Comparison of ENCODE assay signal across 21 cellular contexts in genomic region chr7:112134039-112134438, GRCh38.
"Had no signal": no experiment of that assay in that cellular context is flagged by ENCODE, and none has a peak within 500 bp of the region (broad histone marks: within the 10 kb centered on the region; RNA-seq: fewer than 3 reads in every experiment).

No MANE protein-coding gene starts in this region.

- FAIRE-seq: colon, endometrium, frontal cortex had no signal

- H3K9me3 Mint-ChIP-seq: activated CD4-positive, alpha-beta T cell treated with anti-CD3 and anti-CD28 coated beads, Interleukin-2, amount 10 ng/mL, durations not matched to agents 7 days and 5 days; activated naive CD4-positive, alpha-beta T cell treated with anti-CD3 and anti-CD28 coated beads, Interleukin-2, amount 10 ng/mL, durations not matched to agents 7 days and 5 days; activated naive CD8-positive, alpha-beta T cell treated with anti-CD3 and anti-CD28 coated beads, Interleukin-2, amount 50 U/mL, for 24 hours; activated T-cell treated with anti-CD3 and anti-CD28 coated beads, Interleukin-2, amount 50 U/mL, for 4 hours; naive B cell; neural crest cell; stimulated activated naive CD8-positive, alpha-beta T cell treated with anti-CD3 and anti-CD28 coated beads, Interleukin-15, amount 100 ng/mL, for 72 hours; type B pancreatic cell had no signal

- DNase-seq: activated CD4-positive, alpha-beta T cell treated with anti-CD3 and anti-CD28 coated beads, Interleukin-2, amount 10 ng/mL, durations not matched to agents 7 days and 5 days; activated CD8-positive, alpha-beta memory T cell treated with anti-CD3 and anti-CD28 coated beads, Interleukin-2, amount 50 U/mL, for 4 hours; activated effector memory CD4-positive, alpha-beta T cell treated with Interleukin-2 at 50 U/mL for 16 hours; activated naive CD4-positive, alpha-beta T cell treated with anti-CD3 and anti-CD28 coated beads, Interleukin-2, amount 10 ng/mL, durations not matched to agents 7 days and 5 days; activated naive CD8-positive, alpha-beta T cell treated with anti-CD3 and anti-CD28 coated beads, Interleukin-2, amount 50 U/mL, for 24 hours; activated T-cell treated with anti-CD3 and anti-CD28 coated beads, Interleukin-2, amount 50 U/mL, for 4 hours; caudate nucleus; erythroblast; naive B cell; stimulated activated naive CD8-positive, alpha-beta T cell treated with anti-CD3 and anti-CD28 coated beads, Interleukin-15, amount 100 ng/mL, for 72 hours; T-helper 1 cell; T1000 had no signal

- H3K27ac Mint-ChIP-seq: activated CD4-positive, alpha-beta T cell treated with anti-CD3 and anti-CD28 coated beads, Interleukin-2, amount 10 ng/mL, durations not matched to agents 7 days and 5 days; activated naive CD4-positive, alpha-beta T cell treated with anti-CD3 and anti-CD28 coated beads, Interleukin-2, amount 10 ng/mL, durations not matched to agents 7 days and 5 days; activated naive CD8-positive, alpha-beta T cell treated with anti-CD3 and anti-CD28 coated beads, Interleukin-2, amount 50 U/mL, for 24 hours; brain; naive B cell; progenitor cell of endocrine pancreas; stimulated activated naive CD8-positive, alpha-beta T cell treated with anti-CD3 and anti-CD28 coated beads, Interleukin-15, amount 100 ng/mL, for 72 hours; type B pancreatic cell had no signal

- H3K36me3 ChIP-seq: right atrium auricular region had no signal

- H3K4me3 ChIP-seq: right atrium auricular region had no signal

- H3K36me3 Mint-ChIP-seq: activated naive CD4-positive, alpha-beta T cell treated with anti-CD3 and anti-CD28 coated beads, Interleukin-2, amount 10 ng/mL, durations not matched to agents 7 days and 5 days; brain; naive B cell; type B pancreatic cell had no signal

- ATAC-seq: activated CD4-positive, CD25-positive, alpha-beta regulatory T cell treated with anti-CD3 and anti-CD28 coated beads, Interleukin-2, amount 50 U/mL, for 24 hours; activated naive CD8-positive, alpha-beta T cell treated with anti-CD3 and anti-CD28 coated beads, Interleukin-2, amount 50 U/mL, for 24 hours; activated T-cell treated with anti-CD3 and anti-CD28 coated beads, Interleukin-2, amount 50 U/mL, for 4 hours; stimulated activated naive CD8-positive, alpha-beta T cell treated with anti-CD3 and anti-CD28 coated beads, Interleukin-15, amount 100 ng/mL, for 72 hours had no signal

- H3K27me3 Mint-ChIP-seq: activated naive CD4-positive, alpha-beta T cell treated with anti-CD3 and anti-CD28 coated beads, Interleukin-2, amount 10 ng/mL, durations not matched to agents 7 days and 5 days; activated naive CD8-positive, alpha-beta T cell treated with anti-CD3 and anti-CD28 coated beads, Interleukin-2, amount 50 U/mL, for 24 hours; brain; progenitor cell of endocrine pancreas; stimulated activated naive CD8-positive, alpha-beta T cell treated with anti-CD3 and anti-CD28 coated beads, Interleukin-15, amount 100 ng/mL, for 72 hours; type B pancreatic cell had no signal

- H3K9me3 ChIP-seq: right atrium auricular region had no signal

- H3K27me3 ChIP-seq: right atrium auricular region had no signal

- H3K27ac ChIP-seq: right atrium auricular region had no signal

- H3K4me3 Mint-ChIP-seq: activated CD4-positive, alpha-beta T cell treated with anti-CD3 and anti-CD28 coated beads, Interleukin-2, amount 10 ng/mL, durations not matched to agents 7 days and 5 days; activated naive CD4-positive, alpha-beta T cell treated with anti-CD3 and anti-CD28 coated beads, Interleukin-2, amount 10 ng/mL, durations not matched to agents 7 days and 5 days; activated naive CD8-positive, alpha-beta T cell treated with anti-CD3 and anti-CD28 coated beads, Interleukin-2, amount 50 U/mL, for 24 hours; activated T-cell treated with anti-CD3 and anti-CD28 coated beads, Interleukin-2, amount 50 U/mL, for 4 hours; brain; naive B cell; neural crest cell; stimulated activated naive CD8-positive, alpha-beta T cell treated with anti-CD3 and anti-CD28 coated beads, Interleukin-15, amount 100 ng/mL, for 72 hours; type B pancreatic cell had no signal

- H3K4me1 Mint-ChIP-seq: activated CD4-positive, alpha-beta T cell treated with anti-CD3 and anti-CD28 coated beads, Interleukin-2, amount 10 ng/mL, durations not matched to agents 7 days and 5 days; activated naive CD4-positive, alpha-beta T cell treated with anti-CD3 and anti-CD28 coated beads, Interleukin-2, amount 10 ng/mL, durations not matched to agents 7 days and 5 days; activated naive CD8-positive, alpha-beta T cell treated with anti-CD3 and anti-CD28 coated beads, Interleukin-2, amount 50 U/mL, for 24 hours; naive B cell; stimulated activated naive CD8-positive, alpha-beta T cell treated with anti-CD3 and anti-CD28 coated beads, Interleukin-15, amount 100 ng/mL, for 72 hours had no signal
